ENCODE assay signal across 8 cellular contexts in genomic region chr16:74391454-74392050, GRCh38. TPM values are rescaled to one million over a fixed set of nuclear protein-coding genes. Genes with fewer than 3 reads are reported as not detected.
DNase-seq lines count a peak whose midpoint lies in the region; ATAC-seq, FAIRE-seq and TF ChIP-seq lines count a peak whose summit lies in the region.
"Not testable (repeated sequence)": the region's sequence is repeated elsewhere in the genome, so short reads cannot be mapped to it uniquely, and the experiment has no call there.
"Had no signal": no experiment of that assay in that cellular context is flagged by ENCODE, and none has a peak within 500 bp of the region (broad histone marks: within the 10 kb centered on the region; RNA-seq: fewer than 3 reads in every experiment).

No MANE protein-coding gene starts in this region.

- intact Hi-C loops in Caco-2 (cut with micrococcal nuclease; ENCODE audit: unreplicated experiment); K562 (cut with micrococcal nuclease); kidney (cut with DNase I); spleen (cut with DNase I; ENCODE audit: low total_unique reads): not testable (repeated sequence)

- POLR2A ChIA-PET in Caco-2 (lab: Charles Lee); K562 (lab: Yijun Ruan, JAX): not testable (repeated sequence)

- not testable (repeated sequence) for H3K27me3 ChIP-seq in Caco-2 (replicated peaks; ENCODE audit: control insufficient read depth, insufficient read depth, low read length); Karpas-422 (ENCODE audit: low read length); K562 (ENCODE audit: control insufficient read depth in 2 of 2, insufficient read depth in 2 of 2, low read length in 2 of 2); spleen (replicated peaks in 1 of 7)

- not testable (repeated sequence) for H3K9me1 ChIP-seq in K562 (ENCODE audit: control insufficient read depth, insufficient read depth, low read length)

- H3K36me3 Mint-ChIP-seq in Caco-2 (ENCODE audit: insufficient read depth, unreplicated experiment): not testable (repeated sequence)

- not testable (repeated sequence) for H3K9ac ChIP-seq in Karpas-422 (ENCODE audit: low read length); K562 (ENCODE audit: insufficient read depth in 1 of 2, low read depth in 2 of 2, low read length in 2 of 2); kidney (ENCODE audit: low read length in 2 of 2)

- not testable (repeated sequence) for H3K9me2 ChIP-seq in Karpas-422 (replicated peaks; ENCODE audit: insufficient read depth, low read length)

- WGBS in K562 (ENCODE audit: insufficient coverage, low coverage, missing lambda C conversion rate): 7% methylated on average over 5 of the region's 13 CpGs
- WGBS in spleen, 5 donors: 78 to 91% (median 81%) methylated on average over 8 to 10 of the region's 13 CpGs

- not testable (repeated sequence) for FAIRE-seq in K562 (lab: Jason Lieb, UNC); kidney (lab: Jason Lieb, UNC)

- H3K27ac ChIP-seq in Karpas-422 (ENCODE audit: low read length); K562 (ENCODE audit: extremely low read depth, low read depth, low read length); kidney (ENCODE audit: low read depth in 2 of 2, low read length in 2 of 2); spleen: not testable (repeated sequence)

- not testable (repeated sequence) for TF ChIP-seq RAD21 in K562 (CRISPR knock-in tag; conservative IDR thresholded peaks at IDR 0.05 in 1 of 2, IDR thresholded peaks at IDR 0.05 in 1 of 2)

- not testable (repeated sequence) for H3K27me3 Mint-ChIP-seq in Caco-2 (ENCODE audit: insufficient read depth, unreplicated experiment)

- in situ Hi-C loops in K562 (cut with MboI): not testable (repeated sequence)

- not testable (repeated sequence) for TF ChIP-seq EP300 in K562 (IDR thresholded peaks at IDR 0.05; ENCODE audit: low read length)

- not testable (repeated sequence) for H4K20me1 ChIP-seq in Karpas-422 (ENCODE audit: insufficient read depth, low read depth, low read length); K562 (replicated peaks; ENCODE audit: control insufficient read depth, insufficient read depth, low read length)

- H3K4me3 ChIP-seq in Caco-2 (ENCODE audit: low read depth, low read length); Karpas-422 (ENCODE audit: low read length); K562; kidney (ENCODE audit: low read length in 2 of 2); spleen: not testable (repeated sequence)

- ATAC-seq in K562: not testable (repeated sequence)

- TF ChIP-seq CTCF in Caco-2 (IDR thresholded peaks at IDR 0.05; ENCODE audit: insufficient read depth in 1 of 2, low read depth in 1 of 2, low read length in 1 of 2, severe bottlenecking in 1 of 2, unreplicated experiment in 1 of 2); K562 (IDR thresholded peaks at IDR 0.05 in 2 of 3, conservative IDR thresholded peaks at IDR 0.05 in 1 of 3; ENCODE audit: insufficient read depth in 2 of 3, low read depth in 1 of 3, low read length in 3 of 3); kidney (IDR thresholded peaks at IDR 0.05; ENCODE audit: borderline replicate concordance, extremely low read depth, insufficient read depth); spleen (IDR thresholded peaks at IDR 0.05 in 8 of 11, conservative IDR thresholded peaks at IDR 0.05 in 3 of 11): not testable (repeated sequence)

- not testable (repeated sequence) for TF ChIP-seq POLR2A in K562 (conservative IDR thresholded peaks at IDR 0.05); spleen (IDR thresholded peaks at IDR 0.05)

- H3K9me3 Mint-ChIP-seq in Caco-2 (ENCODE audit: unreplicated experiment): not testable (repeated sequence)

- not testable (repeated sequence) for DNase-seq in Caco-2; K562 (ENCODE audit: extremely low read depth in 1 of 4, low spot score in 3 of 4)
- DNase-seq in Karpas-422 (peak; percentile 26), kidney (peak; percentile 52), mesenteric fat pad (ENCODE audit: low spot score) (peak; percentile 87), spleen (peak; percentile 17)

- H3K4me3 Mint-ChIP-seq in Caco-2 (ENCODE audit: unreplicated experiment): not testable (repeated sequence)

- not testable (repeated sequence) for H3K79me2 ChIP-seq in Karpas-422 (ENCODE audit: low read length); K562 (ENCODE audit: control insufficient read depth, insufficient read depth, low read length)

- CTCF ChIA-PET in Caco-2 (lab: Charles Lee); K562 (lab: Yijun Ruan, JAX; ENCODE audit: low intra/inter-chr PET ratio): not testable (repeated sequence)

- H3K4me1 ChIP-seq in Caco-2; Karpas-422 (ENCODE audit: low read length); K562 (replicated peaks in 1 of 2; ENCODE audit: control insufficient read depth in 2 of 2, insufficient read depth in 2 of 2, low read length in 2 of 2); kidney (ENCODE audit: control insufficient read depth in 1 of 2, insufficient read depth in 1 of 2, low read depth in 1 of 2, low read length in 2 of 2): not testable (repeated sequence)
- H3K4me1 ChIP-seq in spleen: peaks cover 0 to 13% (median 3%) of the 10 kb centered on the region in 6 donors

- not testable (repeated sequence) for H3K4me1 Mint-ChIP-seq in Caco-2 (ENCODE audit: low read depth, unreplicated experiment)

- not testable (repeated sequence) for H3K4me2 ChIP-seq in Karpas-422 (ENCODE audit: low read depth, low read length, poor library complexity, severe bottlenecking); K562 (ENCODE audit: insufficient read depth, low read length)

- H3K9me3 ChIP-seq in Caco-2; Karpas-422 (ENCODE audit: low read length); K562 (replicated peaks; ENCODE audit: control insufficient read depth, insufficient read depth, low read depth, low read length); kidney (ENCODE audit: control insufficient read depth in 1 of 2, low read length in 2 of 2); spleen: not testable (repeated sequence)

- BruUV-seq in Caco-2 (replicated peaks; lab: Mats Ljungman, UMichigan): TSS peak; percentile 89
- not testable (repeated sequence) for BruUV-seq in K562 (replicated peaks; lab: Mats Ljungman, UMichigan)

- not testable (repeated sequence) for H3K27ac Mint-ChIP-seq in Caco-2 (ENCODE audit: unreplicated experiment)

- H3K36me3 ChIP-seq in Caco-2 (ENCODE audit: control insufficient read depth, insufficient read depth, low read length); Karpas-422 (ENCODE audit: insufficient read depth, low read length); K562 (ENCODE audit: control insufficient read depth, insufficient read depth, low read length); kidney (ENCODE audit: control insufficient read depth in 1 of 2, insufficient read depth in 2 of 2, low read length in 2 of 2); spleen: not testable (repeated sequence)

- H2AFZ ChIP-seq in Karpas-422 (ENCODE audit: low read length); K562 (ENCODE audit: low read depth, low read length): not testable (repeated sequence)

RNA-seq across cellular contexts. Expression of gene NPIPB15, which starts 15.4 kb away (rescaled TPM):
- 13.8 TPM in 2 replicates for total RNA-seq in Caco-2 (2022)
- total RNA-seq in Karpas-422 (2014; rRNA removed; shearing (Covaris generic); ENCODE audit: low replicate concordance): 1.5 TPM in 2 replicates
- total RNA-seq in K562 (2011; cell fraction: chromatin; rRNA removed; ENCODE audit: low replicate concordance): 5.6 and 10.5 TPM in 2 replicates
- 2.0 and 3.2 TPM in 2 replicates for total RNA-seq in K562 (2011; cell fraction: nucleolus; rRNA removed)
- 1.5 and 2.9 TPM in 2 replicates for total RNA-seq in K562 (2011; cell fraction: nucleoplasm; rRNA removed)
- 0.82 and 0.86 TPM in 2 replicates for total RNA-seq in K562 (2014; rRNA removed)
- 0.18 and 0.83 TPM in 2 replicates for total RNA-seq in K562 (2014; rRNA removed; fragmentation: Illumina TruSeq; extraction: Trizol)
- 0.51 and 0.75 TPM in 2 replicates for total RNA-seq in K562 (2015; rRNA removed; fragmentation: Illumina TruSeq; extraction: Trizol)
- 0.36 and 1.1 TPM in 2 replicates for total RNA-seq in K562 (2021)
- 1.2 and 2.6 TPM in 2 replicates for polyA plus RNA-seq in K562 (2011; rRNA removed)
- polyA plus RNA-seq in K562 (2011; cell fraction: cytosol; rRNA removed): 0.30 and 1.5 TPM in 2 replicates
- 9.1 and 10.6 TPM in 2 replicates for polyA plus RNA-seq in K562 (2011; cell fraction: nucleus; rRNA removed)
- 0.48 and 2.1 TPM in 2 replicates for polyA plus RNA-seq in K562 (2012)
- 0.79 and 0.95 TPM in 2 replicates for polyA plus RNA-seq in K562 (2014; fragmentation: Illumina TruSeq; extraction: Trizol)
- polyA plus RNA-seq in K562 (2014; fragmentation: Nextera tagmentation; extraction: Ambion mirVana): under 1 TPM; 0.13 to 0.38 TPM
- polyA plus RNA-seq in K562 (2014; rRNA removed): 1.1 TPM in 2 replicates
- polyA minus RNA-seq in K562 (2011; rRNA and poly(A)+ RNA removed): 0.57 and 0.63 TPM in 2 replicates
- not detected in 2 replicates for polyA minus RNA-seq in K562 (2011; cell fraction: cytosol; rRNA and poly(A)+ RNA removed)
- 0.27 and 1.3 TPM in 2 replicates for polyA minus RNA-seq in K562 (2011; cell fraction: nucleus; rRNA and poly(A)+ RNA removed)
- 5.2 TPM for total RNA-seq in kidney
- not detected for polyA plus RNA-seq in kidney (ENCODE audit: insufficient read depth, low read depth, low replicate concordance)
- total RNA-seq in mesenteric fat pad: 4.1 TPM
- 1 to 10 TPM in 4 of 7 donors, under 1 TPM in 1, not detected in 2; 0.57 to 8.6 (median 6.7) TPM for total RNA-seq in spleen
- 10 to 100 TPM in 1 of 3 donors, 1 to 10 TPM in 2; 9.2 to 33.7 (median 9.4) TPM for polyA plus RNA-seq in spleen
- total RNA-seq: A172, H7 had no signal

RNA-seq across cellular contexts. Expression of gene CLEC18B, which starts 29.7 kb away (rescaled TPM):
- total RNA-seq in Caco-2 (2022): 0.36 and 1.3 TPM in 2 replicates
- total RNA-seq in Karpas-422 (2014; rRNA removed; shearing (Covaris generic); ENCODE audit: low replicate concordance): 4.5 and 6.0 TPM in 2 replicates
- total RNA-seq in K562 (2011; cell fraction: chromatin; rRNA removed; ENCODE audit: low replicate concordance): 25.8 and 68.7 TPM in 2 replicates
- 42.4 and 55.5 TPM in 2 replicates for total RNA-seq in K562 (2011; cell fraction: nucleolus; rRNA removed)
- 25.3 and 25.6 TPM in 2 replicates for total RNA-seq in K562 (2011; cell fraction: nucleoplasm; rRNA removed)
- 3.1 and 3.5 TPM in 2 replicates for total RNA-seq in K562 (2014; rRNA removed)
- total RNA-seq in K562 (2014; rRNA removed; fragmentation: Illumina TruSeq; extraction: Trizol): 0.83 and 3.5 TPM in 2 replicates
- 3.8 and 4.5 TPM in 2 replicates for total RNA-seq in K562 (2015; rRNA removed; fragmentation: Illumina TruSeq; extraction: Trizol)
- total RNA-seq in K562 (2021): 6.0 and 6.5 TPM in 2 replicates
- 6.0 and 11.2 TPM in 2 replicates for polyA plus RNA-seq in K562 (2011; rRNA removed)
- 3.0 and 3.1 TPM in 2 replicates for polyA plus RNA-seq in K562 (2011; cell fraction: cytosol; rRNA removed)
- polyA plus RNA-seq in K562 (2011; cell fraction: nucleus; rRNA removed): 89.7 and 97.1 TPM in 2 replicates
- 3.4 and 11.9 TPM in 2 replicates for polyA plus RNA-seq in K562 (2012)
- 1.8 and 3.1 TPM in 2 replicates for polyA plus RNA-seq in K562 (2014; fragmentation: Illumina TruSeq; extraction: Trizol)
- polyA plus RNA-seq in K562 (2014; fragmentation: Nextera tagmentation; extraction: Ambion mirVana): under 1 TPM; 0.23 to 0.31 TPM
- 5.9 and 7.6 TPM in 2 replicates for polyA plus RNA-seq in K562 (2014; rRNA removed)
- polyA minus RNA-seq in K562 (2011; rRNA and poly(A)+ RNA removed): 8.5 and 9.5 TPM in 2 replicates
- 2.3 and 4.1 TPM in 2 replicates for polyA minus RNA-seq in K562 (2011; cell fraction: cytosol; rRNA and poly(A)+ RNA removed)
- polyA minus RNA-seq in K562 (2011; cell fraction: nucleus; rRNA and poly(A)+ RNA removed): 44.4 and 47.0 TPM in 2 replicates
- 5.3 TPM for total RNA-seq in kidney
- polyA plus RNA-seq in kidney (ENCODE audit: insufficient read depth, low read depth, low replicate concordance): 46.1 TPM
- 0.19 TPM for total RNA-seq in mesenteric fat pad
- total RNA-seq in spleen: 1 to 10 TPM in 2 of 7 donors, under 1 TPM in 2, not detected in 3; 0.83 to 2.1 (median 1.5) TPM
- 1 to 10 TPM in 2 of 3 donors, under 1 TPM in 1; 0.91 to 1.1 (median 1.1) TPM for polyA plus RNA-seq in spleen
